Comparison of ENCODE assay signal across 24 cellular contexts in genomic region chrX:57313583-57314215, GRCh38. TPM values are rescaled to one million over a fixed set of nuclear protein-coding genes. Genes with fewer than 3 reads are reported as not detected.
DNase-seq lines count a peak whose midpoint lies in the region; ATAC-seq, FAIRE-seq and TF ChIP-seq lines count a peak whose summit lies in the region.
"Had no signal": no experiment of that assay in that cellular context is flagged by ENCODE, and none has a peak within 500 bp of the region (broad histone marks: within the 10 kb centered on the region; RNA-seq: fewer than 3 reads in every experiment).

No MANE protein-coding gene starts in this region.

- H3K4me1 ChIP-seq in astrocyte (ENCODE audit: insufficient read depth, low read length) = no peaks in the 10 kb centered on the region
- H3K4me1 ChIP-seq: Caco-2, Peyer's patch had no signal

- no peak overlapping the region for H3K9ac ChIP-seq in astrocyte (ENCODE audit: low read length)

- H3K4me2 ChIP-seq in astrocyte (ENCODE audit: low read length) = no peak overlapping the region

- no peak for ATAC-seq in activated naive CD8-positive, alpha-beta T cell treated with anti-CD3 and anti-CD28 coated beads, Interleukin-2, amount 50 U/mL, for 24 hours
- no peak for ATAC-seq in esophagus mucosa

- no peak overlapping the region for H3K4me3 Mint-ChIP-seq in activated naive CD8-positive, alpha-beta T cell
- H3K4me3 Mint-ChIP-seq in activated naive CD8-positive, alpha-beta T cell treated with anti-CD3 and anti-CD28 coated beads, Interleukin-2, amount 50 U/mL, for 24 hours = no peak overlapping the region
- no peak overlapping the region for H3K4me3 Mint-ChIP-seq in astrocyte (ENCODE audit: unreplicated experiment)
- H3K4me3 Mint-ChIP-seq: HFFc6 had no signal

- no peak overlapping the region for H2AFZ ChIP-seq in astrocyte (ENCODE audit: low read depth, low read length)

- H3K27ac Mint-ChIP-seq in activated naive CD8-positive, alpha-beta T cell = peak overlapping the region; percentile 30
- H3K27ac Mint-ChIP-seq in activated naive CD8-positive, alpha-beta T cell treated with anti-CD3 and anti-CD28 coated beads, Interleukin-2, amount 50 U/mL, for 24 hours = no peak overlapping the region
- H3K27ac Mint-ChIP-seq in astrocyte (ENCODE audit: unreplicated experiment) = no peak overlapping the region
- H3K27ac Mint-ChIP-seq: HFFc6 had no signal

- no peaks in the 10 kb centered on the region for H3K36me3 ChIP-seq in KOPT-K1 (ENCODE audit: insufficient read depth, low read length)
- H3K36me3 ChIP-seq in astrocyte (ENCODE audit: insufficient read depth, low read length) = no peaks in the 10 kb centered on the region
- H3K36me3 ChIP-seq: Peyer's patch had no signal

- no peak overlapping the region for H3K4me3 ChIP-seq in astrocyte (ENCODE audit: insufficient read depth, low read depth, low read length)
- H3K4me3 ChIP-seq: Peyer's patch had no signal

- H3K36me3 Mint-ChIP-seq in activated naive CD8-positive, alpha-beta T cell = peaks cover 6% of the 10 kb centered on the region
- H3K36me3 Mint-ChIP-seq in activated naive CD8-positive, alpha-beta T cell treated with anti-CD3 and anti-CD28 coated beads, Interleukin-2, amount 50 U/mL, for 24 hours (ENCODE audit: low read depth) = no peaks in the 10 kb centered on the region
- H3K36me3 Mint-ChIP-seq in astrocyte (ENCODE audit: low read depth, unreplicated experiment) = no peaks in the 10 kb centered on the region

- H3K79me2 ChIP-seq in astrocyte (ENCODE audit: insufficient read depth, low read length) = no peaks in the 10 kb centered on the region

- H3K27me3 Mint-ChIP-seq in activated naive CD8-positive, alpha-beta T cell = no peaks in the 10 kb centered on the region
- no peaks in the 10 kb centered on the region for H3K27me3 Mint-ChIP-seq in activated naive CD8-positive, alpha-beta T cell treated with anti-CD3 and anti-CD28 coated beads, Interleukin-2, amount 50 U/mL, for 24 hours
- no peaks in the 10 kb centered on the region for H3K27me3 Mint-ChIP-seq in astrocyte (ENCODE audit: low read depth, unreplicated experiment)

- peak; percentile 56 for FAIRE-seq in astrocyte (lab: Jason Lieb, UNC)

- H3K9me3 ChIP-seq in KOPT-K1 (ENCODE audit: insufficient read depth, low read length, poor library complexity, severe bottlenecking) = peaks cover 10% of the 10 kb centered on the region
- no peaks in the 10 kb centered on the region for H3K9me3 ChIP-seq in astrocyte (ENCODE audit: insufficient read depth, low read depth, low read length)
- H3K9me3 ChIP-seq: Caco-2, Peyer's patch had no signal

- peaks cover 9% of the 10 kb centered on the region for H3K9me3 Mint-ChIP-seq in activated naive CD8-positive, alpha-beta T cell (ENCODE audit: low read depth)
- H3K9me3 Mint-ChIP-seq in activated naive CD8-positive, alpha-beta T cell treated with anti-CD3 and anti-CD28 coated beads, Interleukin-2, amount 50 U/mL, for 24 hours = peaks cover 30% of the 10 kb centered on the region
- H3K9me3 Mint-ChIP-seq in astrocyte (ENCODE audit: unreplicated experiment) = no peaks in the 10 kb centered on the region

- no peak for DNase-seq in activated naive CD8-positive, alpha-beta T cell treated with anti-CD3 and anti-CD28 coated beads, Interleukin-2, amount 50 U/mL, for 24 hours
- DNase-seq in astrocyte (ENCODE audit: low read depth) = no peak
- no peak for DNase-seq in SW 1271 (lab: John Stamatoyannopoulos, UW)
- no peak for DNase-seq in activated CD4-positive, CD25-positive, alpha-beta regulatory T cell (lab: John Stamatoyannopoulos, UW)
- DNase-seq: AML-193; Caco-2; GDM1; H7; HFFc6; IMR-90; Kasumi-1; NCI-H1092 treated with DMSO at 0.1 percent for 48 hours; NCI-H2081 treated with DMSO at 0.1 percent for 48 hours; NCI-H446 treated with DMSO at 0.1 percent for 48 hours; NK-92 treated with Interleukin-12 subunit alpha and Interleukin-12 subunit beta, amount 100 ng/mL, for 24 hours; Peyer's patch had no signal

- H3K27ac ChIP-seq in KOPT-K1 (ENCODE audit: low read depth, low read length, poor library complexity, severe bottlenecking) = peak overlapping the region; percentile 38
- H3K27ac ChIP-seq in astrocyte (ENCODE audit: low read depth, low read length) = no peak overlapping the region
- H3K27ac ChIP-seq: C4-2B, HL-60, Peyer's patch had no signal

- H3K4me1 Mint-ChIP-seq in activated naive CD8-positive, alpha-beta T cell (ENCODE audit: low read depth) = peaks cover 18% of the 10 kb centered on the region
- peaks cover 9% of the 10 kb centered on the region for H3K4me1 Mint-ChIP-seq in activated naive CD8-positive, alpha-beta T cell treated with anti-CD3 and anti-CD28 coated beads, Interleukin-2, amount 50 U/mL, for 24 hours
- H3K4me1 Mint-ChIP-seq in astrocyte (ENCODE audit: low read depth, unreplicated experiment) = peaks cover 5% of the 10 kb centered on the region

- no peaks in the 10 kb centered on the region for H3K27me3 ChIP-seq in astrocyte (ENCODE audit: insufficient read depth, low read length)
- H3K27me3 ChIP-seq: Peyer's patch had no signal

- no peaks in the 10 kb centered on the region for H4K20me1 ChIP-seq in astrocyte (ENCODE audit: insufficient read depth, low read length)

- no peak for TF ChIP-seq CTCF in astrocyte (IDR thresholded peaks at IDR 0.05; ENCODE audit: insufficient read depth, low read depth, low read length)

RNA-seq across cellular contexts. Expression of gene FAAH2, which starts 27.2 kb away (rescaled TPM):
- 0.19 and 0.20 TPM in 2 replicates for total RNA-seq in astrocyte
- 4.8 TPM for total RNA-seq in esophagus mucosa
- total RNA-seq: Daoy, HFFc6, HT1080, IMR-90, SK-MEL-5 had no signal
